In genomic region chr4:121439669-121440068, GRCh38 we compare ENCODE assay signal across 9 cellular contexts. TPM values are rescaled to one million over a fixed set of nuclear protein-coding genes. Genes with fewer than 3 reads are reported as not detected.
"Had no signal": no experiment of that assay in that cellular context is flagged by ENCODE, and none has a peak within 500 bp of the region (broad histone marks: within the 10 kb centered on the region; RNA-seq: fewer than 3 reads in every experiment).

No MANE protein-coding gene starts in this region.

- H3K4me2 ChIP-seq: GM23338 had no signal

- H3K36me3 ChIP-seq: HAP-1 had no signal

- H3K27ac ChIP-seq: GM23248 had no signal

- H3K9ac ChIP-seq: GM23248 had no signal

- H3K4me3 Mint-ChIP-seq: GM23338, H9, HFFc6 had no signal

- H3K9me3 ChIP-seq: HAP-1 had no signal

- H3K27ac Mint-ChIP-seq: GM23338, H9, HFFc6 had no signal

- H3K4me3 ChIP-seq: GM23248, GM23338, HAP-1 had no signal

- H3K4me1 Mint-ChIP-seq: GM23338, H9 had no signal

- H2AFZ ChIP-seq: GM23248, GM23338 had no signal

- ATAC-seq: GM23338, HCT116 had no signal

- DNase-seq: GM23248, GOT3, H7, H9, HCEC 1CT, HFFc6 had no signal

- H3K4me1 ChIP-seq: HAP-1 had no signal

RNA-seq across cellular contexts. Expression of gene QRFPR, which starts 58.9 kb away (rescaled TPM):
- total RNA-seq: GM23248, HFFc6 had no signal
- polyA plus RNA-seq: GM23248 had no signal
